In the genomic region with DNA sequence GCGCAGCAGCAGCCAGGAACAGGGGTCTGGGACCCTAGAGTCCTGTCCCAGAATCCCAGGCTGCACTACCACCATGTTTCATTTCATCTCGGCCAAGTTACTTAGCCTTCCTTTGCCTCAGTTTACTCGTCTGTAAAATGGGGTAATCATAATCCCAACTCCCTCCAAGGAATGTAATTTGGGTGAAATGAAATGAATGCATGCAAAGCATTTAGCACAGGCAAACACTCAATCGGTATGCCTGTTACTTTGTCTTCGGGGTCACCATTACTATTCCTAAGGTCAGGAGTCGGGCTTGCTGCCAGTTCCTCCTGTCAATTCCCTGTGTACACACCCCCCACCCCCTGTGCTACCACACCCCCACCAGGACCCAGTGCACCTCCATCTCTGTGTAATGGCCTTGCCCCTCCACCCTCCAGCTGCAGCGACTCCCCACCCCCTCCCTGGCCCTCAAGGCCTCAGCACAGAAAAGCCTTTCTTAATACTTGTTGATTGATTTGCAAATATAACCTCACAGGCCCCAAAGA, we compare ENCODE assay signal across 1 cellular context.
TF ChIP-seq lines count a peak whose summit lies in the region.

No MANE protein-coding gene starts in this region.

TF ChIP-seq in endothelial cell of umbilical vein, 7 proteins besides CTCF, POLR2A, EP300 and RAD21 (continued from another document):
- TF ChIP-seq MAX (IDR thresholded peaks at IDR 0.05; ENCODE audit: insufficient read depth, insufficient read length) (no peak), GATA2 (IDR thresholded peaks at IDR 0.05; ENCODE audit: insufficient read depth, insufficient read length, low read depth, low read length) (no peak), POLR2AphosphoS5 (IDR thresholded peaks at IDR 0.05; ENCODE audit: insufficient read depth, low read depth, low read length) (no peak), FOS (IDR thresholded peaks at IDR 0.05; ENCODE audit: borderline replicate concordance, insufficient read depth, low read length) (no peak)
TF ChIP-seq in endothelial cell of umbilical vein: peak in this region for 0.
